Comparison of ENCODE assay signal across 8 cellular contexts in genomic region chr6:57516776-57517175, GRCh38.
DNase-seq lines count a peak whose midpoint lies in the region; ATAC-seq, FAIRE-seq and TF ChIP-seq lines count a peak whose summit lies in the region.
"Not testable (repeated sequence)": the region's sequence is repeated elsewhere in the genome, so short reads cannot be mapped to it uniquely, and the experiment has no call there.

No MANE protein-coding gene starts in this region.

- not testable (repeated sequence) for FAIRE-seq in astrocyte (lab: Jason Lieb, UNC)

- H3K18ac ChIP-seq in H9 (ENCODE audit: insufficient read length, low read depth, low read length); mesendoderm (ENCODE audit: low read length): not testable (repeated sequence)

- H3K56ac ChIP-seq in H9 (ENCODE audit: insufficient read length, low read depth, low read length); mesendoderm (ENCODE audit: low read length): not testable (repeated sequence)

- POLR2A ChIA-PET in WTC11 (lab: Charles Lee): not testable (repeated sequence)

- TF ChIP-seq CTCF in GM23338 (conservative IDR thresholded peaks at IDR 0.05; ENCODE audit: low read depth in 2 of 2); H9 (conservative IDR thresholded peaks at IDR 0.05); WTC11 (IDR thresholded peaks at IDR 0.05); astrocyte (IDR thresholded peaks at IDR 0.05; ENCODE audit: insufficient read depth, low read depth, low read length); endothelial cell (IDR thresholded peaks at IDR 0.05; ENCODE audit: unreplicated experiment); fibroblast of the aortic adventitia (IDR thresholded peaks at IDR 0.05; ENCODE audit: insufficient read depth, low read length): not testable (repeated sequence)

- DNase-seq in GM23338 (ENCODE audit: low spot score); H9; WTC11 (ENCODE audit: low spot score); endothelial cell (ENCODE audit: low spot score): not testable (repeated sequence)
- DNase-seq in amniotic epithelial cell (ENCODE audit: low read depth) (peak; percentile 62), astrocyte (ENCODE audit: low read depth) (peak; percentile 59), fibroblast of the aortic adventitia (ENCODE audit: low read depth) (peak; percentile 42), mesendoderm (peak; percentile 54)

- not testable (repeated sequence) for H3K4me3 ChIP-seq in GM23338; astrocyte (ENCODE audit: insufficient read depth, low read depth, low read length); fibroblast of the aortic adventitia (ENCODE audit: low read depth, low read length); mesendoderm (ENCODE audit: low read length)

- H3K4me2 ChIP-seq in GM23338; H9 (ENCODE audit: insufficient read depth, insufficient read length, low read length); astrocyte (ENCODE audit: low read length); mesendoderm (ENCODE audit: low read length): not testable (repeated sequence)

- H3K23ac ChIP-seq in H9 (ENCODE audit: insufficient read length, low read depth, low read length); mesendoderm (ENCODE audit: low read length): not testable (repeated sequence)

- H3K14ac ChIP-seq in H9 (ENCODE audit: insufficient read depth, low read length): not testable (repeated sequence)

- peaks cover 42% of the 10 kb centered on the region for H3K4me1 ChIP-seq in GM23338 (ENCODE audit: insufficient read depth)
- not testable (repeated sequence) for H3K4me1 ChIP-seq in H9 (ENCODE audit: insufficient read depth, low read length); astrocyte (ENCODE audit: insufficient read depth, low read length); mesendoderm (ENCODE audit: control insufficient read depth, low read depth, low read length)

- H3K9me3 Mint-ChIP-seq in GM23338; H9; WTC11; astrocyte (ENCODE audit: unreplicated experiment); endothelial cell (ENCODE audit: unreplicated experiment): not testable (repeated sequence)

- not testable (repeated sequence) for H3K36me3 ChIP-seq in GM23338 (ENCODE audit: insufficient read depth); astrocyte (ENCODE audit: insufficient read depth, low read length); mesendoderm (ENCODE audit: control insufficient read depth, insufficient read depth, low read length)

- H3K79me1 ChIP-seq in H9 (ENCODE audit: insufficient read depth, low read depth, low read length, poor library complexity, severe bottlenecking); mesendoderm (ENCODE audit: low read length): not testable (repeated sequence)

- not testable (repeated sequence) for H3T11ph ChIP-seq in H9 (ENCODE audit: low read length)

- H4K5ac ChIP-seq in H9 (ENCODE audit: insufficient read length, low read depth, low read length); mesendoderm (ENCODE audit: low read length): not testable (repeated sequence)

- H3K4ac ChIP-seq in H9 (ENCODE audit: low read depth, low read length); mesendoderm (ENCODE audit: low read depth, low read length): not testable (repeated sequence)

- not testable (repeated sequence) for H3F3A ChIP-seq in GM23338 (replicated peaks; ENCODE audit: low read depth)

- not testable (repeated sequence) for H2BK120ac ChIP-seq in H9 (ENCODE audit: low read depth, low read length, poor library complexity, severe bottlenecking); mesendoderm (ENCODE audit: low read depth, low read length)

- not testable (repeated sequence) for H3K27me3 ChIP-seq in GM23338 (ENCODE audit: insufficient read depth); H9 (ENCODE audit: insufficient read depth, low read length); astrocyte (ENCODE audit: insufficient read depth, low read length); mesendoderm (ENCODE audit: insufficient read depth, low read length, poor library complexity)

- H3K4me3 Mint-ChIP-seq in GM23338; H9; WTC11; astrocyte (ENCODE audit: unreplicated experiment); endothelial cell (ENCODE audit: unreplicated experiment): not testable (repeated sequence)

- H4K91ac ChIP-seq in H9 (ENCODE audit: insufficient read length, low read depth, low read length): not testable (repeated sequence)

- peak overlapping the region; percentile 14; the same call in 1 of the 2 replicates for H3K27ac ChIP-seq in GM23338 (ENCODE audit: low read depth)
- H3K27ac ChIP-seq in H9 (ENCODE audit: insufficient read length, low read depth, low read length); astrocyte (ENCODE audit: low read depth, low read length); mesendoderm (ENCODE audit: low read depth, low read length): not testable (repeated sequence)

- not testable (repeated sequence) for H2BK20ac ChIP-seq in H9 (ENCODE audit: low read depth, low read length, poor library complexity, severe bottlenecking)

- not testable (repeated sequence) for H3K9me2 ChIP-seq in GM23338 (ENCODE audit: insufficient read depth)

- CTCF ChIA-PET in WTC11 (lab: Charles Lee): not testable (repeated sequence)

- H3K9ac ChIP-seq in H9 (ENCODE audit: extremely low read depth, insufficient read length, low read length); astrocyte (ENCODE audit: low read length); mesendoderm (ENCODE audit: low read length): not testable (repeated sequence)

- not testable (repeated sequence) for H2BK5ac ChIP-seq in H9 (ENCODE audit: insufficient read length, low read length); mesendoderm (ENCODE audit: low read length)

- H3K36me3 Mint-ChIP-seq in GM23338 (ENCODE audit: low read depth); H9 (ENCODE audit: insufficient read depth in 1 of 3, low read depth in 3 of 3); WTC11; astrocyte (ENCODE audit: low read depth, unreplicated experiment); endothelial cell (ENCODE audit: low read depth, unreplicated experiment): not testable (repeated sequence)

- not testable (repeated sequence) for H3K9me3 ChIP-seq in H9 (ENCODE audit: control insufficient read depth, low read depth, low read length); astrocyte (ENCODE audit: insufficient read depth, low read depth, low read length)

- H3K4me1 Mint-ChIP-seq in GM23338 (peaks cover 49% of the 10 kb centered on the region), H9 (peaks cover 43 to 48% of the 10 kb centered on the region in 2 experiments), WTC11 (peaks cover 60% of the 10 kb centered on the region), endothelial cell (ENCODE audit: unreplicated experiment) (peaks cover 21% of the 10 kb centered on the region)
- not testable (repeated sequence) for H3K4me1 Mint-ChIP-seq in astrocyte (ENCODE audit: low read depth, unreplicated experiment)

- not testable (repeated sequence) for H4K20me1 ChIP-seq in GM23338 (replicated peaks; ENCODE audit: insufficient read depth); H9 (ENCODE audit: control insufficient read depth, insufficient read depth, insufficient read length); astrocyte (ENCODE audit: insufficient read depth, low read length)

- H3K79me2 ChIP-seq in GM23338 (replicated peaks; ENCODE audit: insufficient read depth); H9 (ENCODE audit: insufficient read depth, low read length); astrocyte (ENCODE audit: insufficient read depth, low read length); mesendoderm (ENCODE audit: control insufficient read depth, insufficient read depth, low read length): not testable (repeated sequence)

- H3K23me2 ChIP-seq in H9 (ENCODE audit: insufficient read length, low read depth, low read length, poor library complexity, severe bottlenecking): not testable (repeated sequence)

- H2BK12ac ChIP-seq in H9 (ENCODE audit: insufficient read length, low read depth, low read length): not testable (repeated sequence)

- H2AK5ac ChIP-seq in H9 (ENCODE audit: insufficient read length, low read length); mesendoderm (ENCODE audit: low read length): not testable (repeated sequence)

- not testable (repeated sequence) for H2AFZ ChIP-seq in GM23338; H9 (ENCODE audit: low read length); astrocyte (ENCODE audit: low read depth, low read length)

- no CpG with 5 or more reads among the region's 3 CpGs for WGBS in H9 (ENCODE audit: extremely low coverage, insufficient read length, low lambda C conversion rate)
- WGBS in mesendoderm (ENCODE audit: extremely low coverage, insufficient coverage, low lambda C conversion rate): no CpG with 5 or more reads among the region's 3 CpGs

- H3K27me3 Mint-ChIP-seq in GM23338 (ENCODE audit: insufficient read depth, low read depth, poor library complexity); H9 (ENCODE audit: low read depth); WTC11 (ENCODE audit: low read depth); astrocyte (ENCODE audit: low read depth, unreplicated experiment); endothelial cell (ENCODE audit: unreplicated experiment): not testable (repeated sequence)

- not testable (repeated sequence) for H2BK15ac ChIP-seq in H9 (ENCODE audit: low read depth, low read length); mesendoderm (replicated peaks; ENCODE audit: low read depth)

- H3K27ac Mint-ChIP-seq in GM23338 (peak overlapping the region; percentile 84; the same call in 1 of the 2 replicates), H9 (peak overlapping the region; percentile 61 to 72 (median 68); a peak in 4 of 7 replicates), WTC11 (peak overlapping the region; percentile 85; the same call in 1 of the 2 replicates), endothelial cell (ENCODE audit: unreplicated experiment) (peak overlapping the region; percentile 10)
- not testable (repeated sequence) for H3K27ac Mint-ChIP-seq in astrocyte (ENCODE audit: unreplicated experiment)

- ATAC-seq in GM23338, WTC11: not testable (repeated sequence)

- not testable (repeated sequence) for H4K8ac ChIP-seq in H9 (replicated peaks; ENCODE audit: insufficient read length, low read depth, low read length); mesendoderm (ENCODE audit: low read depth, low read length)
